1 cellular context compared by ENCODE assay signal in genomic region chr10:15485684-15486316, GRCh38.
TF ChIP-seq lines count a peak whose summit lies in the region.

No MANE protein-coding gene starts in this region.

TF ChIP-seq in H1, 55 proteins besides CTCF, POLR2A, EP300 and RAD21:
- no peak for TF ChIP-seq SP2 (IDR thresholded peaks at IDR 0.05; ENCODE audit: low read length)
- peak; percentile 81 for TF ChIP-seq CEBPB (IDR thresholded peaks at IDR 0.05; ENCODE audit: low read depth, low read length)
- TF ChIP-seq JUND (IDR thresholded peaks at IDR 0.05; ENCODE audit: low read length), result no peak
- no peak for TF ChIP-seq BACH1 (IDR thresholded peaks at IDR 0.05; ENCODE audit: low read length)
- TF ChIP-seq TBP (IDR thresholded peaks at IDR 0.05; ENCODE audit: low read depth, low read length), result no peak
- TF ChIP-seq GTF2F1 (IDR thresholded peaks at IDR 0.05; ENCODE audit: borderline replicate concordance, low read depth, low read length), result no peak
- no peak for TF ChIP-seq HDAC2 (IDR thresholded peaks at IDR 0.05; ENCODE audit: borderline replicate concordance in 1 of 2, low read depth in 2 of 2, low read length in 2 of 2)
- no peak for TF ChIP-seq MAX (IDR thresholded peaks at IDR 0.05)
- no peak for TF ChIP-seq HDAC6 (IDR thresholded peaks at IDR 0.05; ENCODE audit: low read depth, low read length)
